Comparison of ENCODE assay signal across 1 cellular context in genomic region chr3:49248301-49248797, GRCh38.
TF ChIP-seq lines count a peak whose summit lies in the region.

No MANE protein-coding gene starts in this region.

TF ChIP-seq in IMR-90, 13 proteins besides CTCF, POLR2A, EP300 and RAD21:
- peak; percentile 36; the same call in 1 of the 2 replicates for TF ChIP-seq CEBPB (IDR thresholded peaks at IDR 0.05; ENCODE audit: low read depth, low read length)
